1 cellular context compared by ENCODE assay signal in the genomic region with DNA sequence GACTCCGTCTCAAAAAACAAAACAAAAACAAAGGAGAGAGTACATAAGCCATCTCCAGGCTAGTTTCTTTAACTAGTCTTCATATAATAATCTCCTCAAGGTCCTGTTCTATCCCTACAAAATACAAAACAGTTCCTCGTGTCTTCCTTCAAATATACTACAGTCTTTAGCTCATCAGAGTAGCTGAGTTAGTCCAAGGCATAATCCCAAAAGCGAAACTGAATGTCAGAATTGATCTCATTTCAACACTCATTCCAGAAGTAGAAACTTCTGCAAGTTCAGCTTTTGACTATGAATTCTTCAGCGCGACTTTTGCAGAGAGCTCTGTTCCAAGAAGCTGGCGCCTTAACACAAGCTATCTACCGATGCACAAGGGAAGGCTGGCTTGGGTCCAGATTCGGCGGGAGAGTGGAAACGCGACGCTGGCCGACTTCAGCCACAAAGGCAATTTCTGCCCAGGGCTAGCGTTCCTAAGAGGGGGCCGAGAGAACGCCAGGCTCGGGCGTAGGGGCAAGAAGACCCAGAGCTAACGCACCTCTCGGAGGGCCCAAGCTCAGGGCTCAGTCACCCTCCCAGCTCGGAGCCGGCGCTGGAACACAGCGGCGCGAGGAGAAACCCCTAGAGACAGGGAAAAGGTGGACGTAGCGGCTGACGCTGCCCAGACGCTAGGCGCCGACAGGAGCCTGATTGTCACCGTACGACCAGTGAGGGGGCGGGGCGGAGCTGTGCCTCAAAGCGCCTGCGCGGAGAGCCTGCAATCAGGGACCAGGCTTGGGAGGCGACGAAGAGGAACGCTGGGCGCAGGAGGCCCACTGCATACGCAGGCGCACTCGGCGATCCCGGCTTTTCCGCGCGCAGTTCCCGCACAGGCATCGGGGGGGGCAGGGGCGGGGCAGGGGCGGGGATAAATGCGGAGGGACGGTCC.
TF ChIP-seq lines count a peak whose summit lies in the region.

No MANE protein-coding gene starts in this region.

TF ChIP-seq in GM12878, 131 proteins besides CTCF, POLR2A, EP300 and RAD21 (continued from another document):
- TF ChIP-seq, protein P1, sequence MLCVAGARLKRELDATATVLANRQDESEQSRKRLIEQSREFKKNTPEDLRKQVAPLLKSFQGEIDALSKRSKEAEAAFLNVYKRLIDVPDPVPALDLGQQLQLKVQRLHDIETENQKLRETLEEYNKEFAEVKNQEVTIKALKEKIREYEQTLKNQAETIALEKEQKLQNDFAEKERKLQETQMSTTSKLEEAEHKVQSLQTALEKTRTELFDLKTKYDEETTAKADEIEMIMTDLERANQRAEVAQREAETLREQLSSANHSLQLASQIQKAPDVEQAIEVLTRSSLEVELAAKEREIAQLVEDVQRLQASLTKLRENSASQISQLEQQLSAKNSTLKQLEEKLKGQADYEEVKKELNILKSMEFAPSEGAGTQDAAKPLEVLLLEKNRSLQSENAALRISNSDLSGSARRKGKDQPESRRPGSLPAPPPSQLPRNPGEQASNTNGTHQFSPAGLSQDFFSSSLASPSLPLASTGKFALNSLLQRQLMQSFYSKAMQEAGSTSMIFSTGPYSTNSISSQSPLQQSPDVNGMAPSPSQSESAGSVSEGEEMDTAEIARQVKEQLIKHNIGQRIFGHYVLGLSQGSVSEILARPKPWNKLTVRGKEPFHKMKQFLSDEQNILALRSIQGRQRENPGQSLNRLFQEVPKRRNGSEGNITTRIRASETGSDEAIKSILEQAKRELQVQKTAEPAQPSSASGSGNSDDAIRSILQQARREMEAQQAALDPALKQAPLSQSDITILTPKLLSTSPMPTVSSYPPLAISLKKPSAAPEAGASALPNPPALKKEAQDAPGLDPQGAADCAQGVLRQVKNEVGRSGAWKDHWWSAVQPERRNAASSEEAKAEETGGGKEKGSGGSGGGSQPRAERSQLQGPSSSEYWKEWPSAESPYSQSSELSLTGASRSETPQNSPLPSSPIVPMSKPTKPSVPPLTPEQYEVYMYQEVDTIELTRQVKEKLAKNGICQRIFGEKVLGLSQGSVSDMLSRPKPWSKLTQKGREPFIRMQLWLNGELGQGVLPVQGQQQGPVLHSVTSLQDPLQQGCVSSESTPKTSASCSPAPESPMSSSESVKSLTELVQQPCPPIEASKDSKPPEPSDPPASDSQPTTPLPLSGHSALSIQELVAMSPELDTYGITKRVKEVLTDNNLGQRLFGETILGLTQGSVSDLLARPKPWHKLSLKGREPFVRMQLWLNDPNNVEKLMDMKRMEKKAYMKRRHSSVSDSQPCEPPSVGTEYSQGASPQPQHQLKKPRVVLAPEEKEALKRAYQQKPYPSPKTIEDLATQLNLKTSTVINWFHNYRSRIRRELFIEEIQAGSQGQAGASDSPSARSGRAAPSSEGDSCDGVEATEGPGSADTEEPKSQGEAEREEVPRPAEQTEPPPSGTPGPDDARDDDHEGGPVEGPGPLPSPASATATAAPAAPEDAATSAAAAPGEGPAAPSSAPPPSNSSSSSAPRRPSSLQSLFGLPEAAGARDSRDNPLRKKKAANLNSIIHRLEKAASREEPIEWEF (IDR thresholded peaks at IDR 0.05; ENCODE audit: insufficient replicate concordance, low read depth, low read length) = no peak
- TF ChIP-seq NRF1 (conservative IDR thresholded peaks at IDR 0.05; ENCODE audit: low read depth, low read length) (peak; percentile 83), CHD2 (IDR thresholded peaks at IDR 0.05; ENCODE audit: borderline replicate concordance, low read depth, low read length) (no peak), STAT1 (conservative IDR thresholded peaks at IDR 0.05) (0 out of 2 replicates have a peak, but pooled peaks have one; percentile 72)
